Comparison of ENCODE assay signal across 31 cellular contexts in genomic region chr7:114151777-114152176, GRCh38.
"Had no signal": no experiment of that assay in that cellular context is flagged by ENCODE, and none has a peak within 500 bp of the region (broad histone marks: within the 10 kb centered on the region; RNA-seq: fewer than 3 reads in every experiment).

No MANE protein-coding gene starts in this region.

- H3K4me1 Mint-ChIP-seq: activated CD4-positive, alpha-beta T cell treated with anti-CD3 and anti-CD28 coated beads for 36 hours; activated naive CD4-positive, alpha-beta T cell treated with anti-CD3 and anti-CD28 coated beads, Interleukin-2, amount 10 ng/mL, durations not matched to agents 7 days and 5 days; activated naive CD8-positive, alpha-beta T cell treated with anti-CD3 and anti-CD28 coated beads, Interleukin-2, amount 50 U/mL, for 24 hours had no signal

- H3K27me3 ChIP-seq: Peyer's patch, SJCRH30 had no signal

- DNase-seq: activated CD4-positive, alpha-beta memory T cell treated with anti-CD3 and anti-CD28 coated beads for 36 hours; activated CD4-positive, alpha-beta T cell treated with anti-CD3 and anti-CD28 coated beads for 36 hours; activated CD4-positive, alpha-beta T cell treated with anti-CD3 and anti-CD28 coated beads, Interleukin-2, amount 50 U/mL, for 1 hour; activated CD8-positive, alpha-beta memory T cell treated with anti-CD3 and anti-CD28 coated beads, Interleukin-2, amount 50 U/mL, for 4 hours; activated effector memory CD4-positive, alpha-beta T cell treated with Interleukin-2 at 50 U/mL for 16 hours; activated naive CD4-positive, alpha-beta T cell treated with anti-CD3 and anti-CD28 coated beads, Interleukin-2, amount 10 ng/mL, durations not matched to agents 7 days and 5 days; activated naive CD8-positive, alpha-beta T cell treated with anti-CD3 and anti-CD28 coated beads, Interleukin-2, amount 50 U/mL, for 24 hours; activated T-cell treated with anti-CD3 and anti-CD28 coated beads for 4 hours; activated T-cell treated with anti-CD3 and anti-CD28 coated beads, Interleukin-2, amount 50 U/mL, for 4 hours; anterior cingulate cortex; central memory CD4-positive, alpha-beta T cell; NCI-H1105 treated with DMSO at 0.1 percent for 48 hours; NCI-H1436; NCI-H1694; NCI-H1930; NCI-H2081 treated with DMSO at 0.1 percent for 48 hours; NCI-H226; NCI-H446 treated with DMSO at 0.1 percent for 48 hours; NCI-H524; NCI-H69; NCI-H82; PC-3; Peyer's patch; Right ventricle myocardium superior; SJCRH30 had no signal

- FAIRE-seq: TTC549 had no signal

- H3K36me3 Mint-ChIP-seq: activated CD4-positive, alpha-beta memory T cell treated with anti-CD3 and anti-CD28 coated beads for 36 hours; activated naive CD4-positive, alpha-beta T cell treated with anti-CD3 and anti-CD28 coated beads, Interleukin-2, amount 10 ng/mL, durations not matched to agents 7 days and 5 days; activated naive CD8-positive, alpha-beta T cell; brain had no signal

- ATAC-seq: activated CD4-positive, alpha-beta T cell treated with anti-CD3 and anti-CD28 coated beads for 36 hours; activated CD4-positive, CD25-positive, alpha-beta regulatory T cell treated with anti-CD3 and anti-CD28 coated beads, Interleukin-2, amount 50 U/mL, for 24 hours; activated naive CD8-positive, alpha-beta T cell treated with anti-CD3 and anti-CD28 coated beads, Interleukin-2, amount 50 U/mL, for 24 hours; activated T-cell treated with anti-CD3 and anti-CD28 coated beads, Interleukin-2, amount 50 U/mL, for 4 hours; PC-3 had no signal

- H3K4me3 ChIP-seq: Peyer's patch, SJCRH30, SK-N-MC had no signal

- H3K4me2 ChIP-seq: KMS-11 had no signal

- H3K27ac ChIP-seq: KMS-11, Peyer's patch, SJCRH30, SK-N-MC had no signal

- H3K27ac Mint-ChIP-seq: activated CD4-positive, alpha-beta memory T cell treated with anti-CD3 and anti-CD28 coated beads for 36 hours; activated CD4-positive, alpha-beta T cell treated with anti-CD3 and anti-CD28 coated beads for 36 hours; activated naive CD4-positive, alpha-beta T cell treated with anti-CD3 and anti-CD28 coated beads, Interleukin-2, amount 10 ng/mL, durations not matched to agents 7 days and 5 days; activated naive CD8-positive, alpha-beta T cell; activated naive CD8-positive, alpha-beta T cell treated with anti-CD3 and anti-CD28 coated beads, Interleukin-2, amount 50 U/mL, for 24 hours; brain had no signal

- H3K4me3 Mint-ChIP-seq: activated CD4-positive, alpha-beta memory T cell treated with anti-CD3 and anti-CD28 coated beads for 36 hours; activated CD4-positive, alpha-beta T cell treated with anti-CD3 and anti-CD28 coated beads for 36 hours; activated naive CD4-positive, alpha-beta T cell treated with anti-CD3 and anti-CD28 coated beads, Interleukin-2, amount 10 ng/mL, durations not matched to agents 7 days and 5 days; activated naive CD8-positive, alpha-beta T cell; activated naive CD8-positive, alpha-beta T cell treated with anti-CD3 and anti-CD28 coated beads, Interleukin-2, amount 50 U/mL, for 24 hours; activated T-cell treated with anti-CD3 and anti-CD28 coated beads, Interleukin-2, amount 50 U/mL, for 4 hours; brain had no signal

- H3K9me3 Mint-ChIP-seq: activated CD4-positive, alpha-beta memory T cell treated with anti-CD3 and anti-CD28 coated beads for 36 hours; activated naive CD4-positive, alpha-beta T cell treated with anti-CD3 and anti-CD28 coated beads, Interleukin-2, amount 10 ng/mL, durations not matched to agents 7 days and 5 days; activated naive CD8-positive, alpha-beta T cell treated with anti-CD3 and anti-CD28 coated beads, Interleukin-2, amount 50 U/mL, for 24 hours; activated T-cell treated with anti-CD3 and anti-CD28 coated beads, Interleukin-2, amount 50 U/mL, for 4 hours had no signal

- H3K4me1 ChIP-seq: Peyer's patch had no signal

- H3K27me3 Mint-ChIP-seq: activated CD4-positive, alpha-beta memory T cell treated with anti-CD3 and anti-CD28 coated beads for 36 hours; activated CD4-positive, alpha-beta T cell treated with anti-CD3 and anti-CD28 coated beads for 36 hours; activated naive CD8-positive, alpha-beta T cell; activated naive CD8-positive, alpha-beta T cell treated with anti-CD3 and anti-CD28 coated beads, Interleukin-2, amount 50 U/mL, for 24 hours had no signal

- H3K36me3 ChIP-seq: Peyer's patch, SJCRH30 had no signal

- H3K9ac ChIP-seq: KMS-11 had no signal

- H3K9me3 ChIP-seq: Peyer's patch, SJCRH30 had no signal
